In genomic region chr5:78552729-78553341, GRCh38 we compare ENCODE assay signal across 25 cellular contexts.
DNase-seq lines count a peak whose midpoint lies in the region; ATAC-seq and TF ChIP-seq lines count a peak whose summit lies in the region.
"Had no signal": no experiment of that assay in that cellular context is flagged by ENCODE, and none has a peak within 500 bp of the region (broad histone marks: within the 10 kb centered on the region; RNA-seq: fewer than 3 reads in every experiment).

No MANE protein-coding gene starts in this region.

- intact Hi-C loops in heart left ventricle (cut with DNase I): no loop called here

- H3K27ac ChIP-seq in cardiac muscle cell (peak overlapping the region; percentile 82), heart left ventricle (no peak overlapping the region)
- H3K27ac ChIP-seq: body of pancreas, ovary, stomach, upper lobe of left lung had no signal

- H3K4me3 ChIP-seq in cardiac muscle cell: no peak overlapping the region
- H3K4me3 ChIP-seq in heart left ventricle: no peak overlapping the region
- H3K4me3 ChIP-seq: body of pancreas, ovary, stomach, upper lobe of left lung had no signal

- H3K36me3 ChIP-seq in cardiac muscle cell (peaks cover 8% of the 10 kb centered on the region), heart left ventricle (no peaks in the 10 kb centered on the region)
- H3K36me3 ChIP-seq: ovary, stomach, upper lobe of left lung had no signal

- no peaks in the 10 kb centered on the region for H3K9me3 ChIP-seq in cardiac muscle cell (ENCODE audit: low read depth)
- H3K9me3 ChIP-seq in heart left ventricle: peaks cover 0 to 5% (median 0%) of the 10 kb centered on the region in 12 donors
- H3K9me3 ChIP-seq: body of pancreas, ovary, SK-N-SH, stomach, upper lobe of left lung had no signal

- no peak for DNase-seq in cardiac muscle cell (ENCODE audit: low read depth in 1 of 2, low spot score in 1 of 2)
- DNase-seq in heart left ventricle: no peak
- DNase-seq in RPMI7951 (ENCODE audit: low read depth): peak; percentile 62
- DNase-seq in kidney tubule cell (ENCODE audit: low spot score): peak; percentile 6
- no peak for DNase-seq in HPDE6-E6E7 (ENCODE audit: extremely low spot score)
- DNase-seq: ACHN; activated effector memory CD4-positive, alpha-beta T cell treated with anti-CD3 and anti-CD28 coated beads, Interleukin-2, amount 50 U/mL, for 16 hours; body of pancreas; C1 segment of cervical spinal cord; Calu3; endodermal cell; kidney glomerular epithelial cell; mesenchymal stem cell; naive thymus-derived CD4-positive, alpha-beta T cell; NCI-H1092; NCI-H2081; NK-92 treated with Interleukin-12 subunit alpha and Interleukin-12 subunit beta, amount 100 ng/mL, for 24 hours; ovary; SK-N-SH; stimulated activated CD4-positive, alpha-beta T cell treated with anti-CD3 and anti-CD28 coated beads, Interleukin-4, amount 100 ng/mL, for 24 hours; stomach; upper lobe of left lung had no signal

- no peaks in the 10 kb centered on the region for H3K27me3 ChIP-seq in cardiac muscle cell
- H3K27me3 ChIP-seq in heart left ventricle: no peaks in the 10 kb centered on the region
- H3K27me3 ChIP-seq: body of pancreas, ovary, stomach, upper lobe of left lung had no signal

- H3K4me1 ChIP-seq in cardiac muscle cell (ENCODE audit: low read depth) (peaks cover 40% of the 10 kb centered on the region), heart left ventricle (peaks cover 6 to 54% (median 29%) of the 10 kb centered on the region in 12 donors)
- H3K4me1 ChIP-seq: body of pancreas had no signal

- TF ChIP-seq POLR2A in heart left ventricle (IDR thresholded peaks at IDR 0.05) (no peak), GM18505 (IDR thresholded peaks at IDR 0.05; ENCODE audit: borderline replicate concordance, extremely low read depth, insufficient read depth, insufficient read length) (no peak)

- WGBS in heart left ventricle, 4 donors: 89 to 92% (median 91%) methylated on average over 12 of the region's 12 CpGs

- ATAC-seq in heart left ventricle (no peak), GM18505 (IDR thresholded peaks at IDR 0.05; ENCODE audit: unreplicated experiment) (no peak), HG02852 (IDR thresholded peaks at IDR 0.05; ENCODE audit: unreplicated experiment) (no peak), GM19328 (IDR thresholded peaks at IDR 0.05; ENCODE audit: unreplicated experiment) (no peak)
- ATAC-seq: body of pancreas; naive thymus-derived CD4-positive, alpha-beta T cell had no signal

- TF ChIP-seq CTCF in cardiac muscle cell (IDR thresholded peaks at IDR 0.05; ENCODE audit: low read depth, low read length) (no peak), heart left ventricle (IDR thresholded peaks at IDR 0.05) (no peak)

Comparison
In these comparisons a context has a peak if more than half of its experiments do, and no peak if none do; other contexts are left out.
1. DNase-seq: peak in RPMI7951 (single experiment) and kidney tubule cell (single experiment); none in cardiac muscle cell (0 of 2), heart left ventricle (0 of 5) and HPDE6-E6E7 (single experiment).